Comparison of ENCODE assay signal across 29 cellular contexts in the genomic region with DNA sequence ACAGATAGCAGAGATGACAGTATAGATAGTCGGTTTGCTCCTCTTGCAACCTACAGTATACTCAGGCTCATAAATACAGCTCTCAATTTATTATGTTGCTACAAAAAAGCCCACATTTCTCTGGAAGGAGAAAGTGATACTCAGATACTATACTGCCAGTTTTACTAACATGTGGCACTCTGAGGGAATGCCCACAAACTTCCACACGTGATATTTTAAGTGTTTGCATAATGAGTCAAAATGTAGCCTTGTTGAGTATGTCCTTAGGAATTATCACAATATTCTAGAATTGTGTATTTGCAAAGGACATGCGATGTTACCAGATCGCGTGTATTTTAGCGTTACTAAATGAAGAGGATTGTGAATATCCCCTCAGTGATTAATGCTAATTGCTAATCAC.
DNase-seq lines count a peak whose midpoint lies in the region; ATAC-seq and TF ChIP-seq lines count a peak whose summit lies in the region.
"Had no signal": no experiment of that assay in that cellular context is flagged by ENCODE, and none has a peak within 500 bp of the region (broad histone marks: within the 10 kb centered on the region; RNA-seq: fewer than 3 reads in every experiment).

No MANE protein-coding gene starts in this region.

- intact Hi-C loops in left ventricle myocardium inferior (cut with micrococcal nuclease): no loop called here

- peak; percentile 25; the same call in 2 of the 3 replicates for ATAC-seq in SK-N-SH treated with all-trans-retinoic acid at 6 μM for 48 hours
- no peak for ATAC-seq in omental fat pad (ENCODE audit: low FRiP score)
- ATAC-seq: activated CD8-positive, alpha-beta memory T cell treated with anti-CD3 and anti-CD28 coated beads, Interleukin-2, amount 10 ng/mL, durations not matched to agents 7 days and 5 days; right lobe of liver had no signal

- no peaks in the 10 kb centered on the region for H4K20me1 ChIP-seq in fibroblast of lung (ENCODE audit: control insufficient read depth, extremely low read depth, insufficient read depth, low read length)

- no peaks in the 10 kb centered on the region for H3K4me1 ChIP-seq in fibroblast of lung (ENCODE audit: control insufficient read depth, extremely low read depth, insufficient read depth, low read length)
- no peaks in the 10 kb centered on the region for H3K4me1 ChIP-seq in left ventricle myocardium inferior
- H3K4me1 ChIP-seq: right lobe of liver, upper lobe of left lung had no signal

- H3K27ac ChIP-seq in fibroblast of lung (ENCODE audit: insufficient read depth, low read length): no peak overlapping the region
- H3K27ac ChIP-seq in left ventricle myocardium inferior (replicated peaks): no peak overlapping the region
- H3K27ac ChIP-seq: right lobe of liver, upper lobe of left lung, WERI-Rb-1 had no signal

- no peaks in the 10 kb centered on the region for H3K27me3 Mint-ChIP-seq in HFFc6 (ENCODE audit: insufficient read depth)
- H3K27me3 Mint-ChIP-seq: activated CD4-positive, alpha-beta T cell treated with anti-CD3 and anti-CD28 coated beads, Interleukin-2, amount 10 ng/mL, durations not matched to agents 24 days and 14 days; activated CD8-positive, alpha-beta memory T cell treated with anti-CD3 and anti-CD28 coated beads, Interleukin-2, amount 10 ng/mL, durations not matched to agents 7 days and 5 days; activated naive CD4-positive, alpha-beta T cell treated with anti-CD3 and anti-CD28 coated beads, Interleukin-2, amount 10 ng/mL, durations not matched to agents 7 days and 5 days; CD4-positive, alpha-beta memory T cell had no signal

- H3K9ac ChIP-seq in fibroblast of lung (ENCODE audit: insufficient read depth, low read length): no peak overlapping the region

- peak; percentile 39 for DNase-seq in HFFc6
- DNase-seq in fibroblast of lung (ENCODE audit: low read depth in 2 of 2): peak; percentile 8 to 27
- peak; percentile 6 for DNase-seq in stromal cell of bone marrow (ENCODE audit: low read depth)
- no peak for DNase-seq in MG63
- no peak for DNase-seq in C1 segment of cervical spinal cord (lab: John Stamatoyannopoulos, UW)
- DNase-seq in left ventricle myocardium inferior: no peak
- DNase-seq in omental fat pad (ENCODE audit: low spot score): no peak
- DNase-seq: activated CD4-positive, alpha-beta T cell treated with anti-CD3 and anti-CD28 coated beads, Interleukin-2, amount 10 ng/mL, durations not matched to agents 24 days and 14 days; activated CD8-positive, alpha-beta memory T cell treated with anti-CD3 and anti-CD28 coated beads, Interleukin-2, amount 10 ng/mL, durations not matched to agents 7 days and 5 days; activated naive CD4-positive, alpha-beta T cell treated with anti-CD3 and anti-CD28 coated beads, Interleukin-2, amount 10 ng/mL, durations not matched to agents 7 days and 5 days; CD4-positive, alpha-beta memory T cell; DMS 273 treated with DMSO at 0.1 percent for 48 hours; erythroblast; foreskin melanocyte; GF-D8; GOT3; hypothalamus; KG1; NCI-H1694; NCI-H2171; NCI-H526 treated with DMSO at 0.1 percent for 48 hours; nephron progenitor cell; right lobe of liver; stimulated activated CD8-positive, alpha-beta memory T cell treated with anti-CD3 and anti-CD28 coated beads, Interleukin-4, amount 100 ng/mL, for 48 hours; T-helper 2 cell; upper lobe of left lung; WERI-Rb-1 had no signal

- H3K36me3 Mint-ChIP-seq in HFFc6 (ENCODE audit: low read depth): no peaks in the 10 kb centered on the region
- H3K36me3 Mint-ChIP-seq: activated CD8-positive, alpha-beta memory T cell treated with anti-CD3 and anti-CD28 coated beads, Interleukin-2, amount 10 ng/mL, durations not matched to agents 7 days and 5 days; activated naive CD4-positive, alpha-beta T cell treated with anti-CD3 and anti-CD28 coated beads, Interleukin-2, amount 10 ng/mL, durations not matched to agents 7 days and 5 days; CD4-positive, alpha-beta memory T cell had no signal

- no peak for TF ChIP-seq CTCF in HFFc6 (IDR thresholded peaks at IDR 0.05)
- TF ChIP-seq CTCF in fibroblast of lung (conservative IDR thresholded peaks at IDR 0.05 in 1 of 2, IDR thresholded peaks at IDR 0.05 in 1 of 2; ENCODE audit: low read depth in 1 of 2, low read length in 2 of 2): no peak
- no peak for TF ChIP-seq CTCF in left ventricle myocardium inferior (IDR thresholded peaks at IDR 0.05; ENCODE audit: borderline replicate concordance)
- no peak for TF ChIP-seq CTCF in omental fat pad (IDR thresholded peaks at IDR 0.05)

- peak overlapping the region; percentile 51; the same call in 1 of the 2 replicates for H3K27ac Mint-ChIP-seq in HFFc6
- H3K27ac Mint-ChIP-seq: activated CD4-positive, alpha-beta T cell treated with anti-CD3 and anti-CD28 coated beads, Interleukin-2, amount 10 ng/mL, durations not matched to agents 24 days and 14 days; activated CD8-positive, alpha-beta memory T cell treated with anti-CD3 and anti-CD28 coated beads, Interleukin-2, amount 10 ng/mL, durations not matched to agents 7 days and 5 days; activated naive CD4-positive, alpha-beta T cell treated with anti-CD3 and anti-CD28 coated beads, Interleukin-2, amount 10 ng/mL, durations not matched to agents 7 days and 5 days; activated T-helper 1 cell treated with anti-CD3 and anti-CD28 coated beads, Interleukin-12 subunit alpha, Interleukin-12 subunit beta, Interleukin-2, Interleukin-4 antibody, amounts not matched to agents 30 ng/mL and 10 ng/mL and 1 ng/mL, durations not matched to agents 14 hours and 24 hours and 36 hours; CD4-positive, alpha-beta memory T cell; nephron progenitor cell had no signal

- H3K36me3 ChIP-seq in fibroblast of lung (ENCODE audit: control insufficient read depth, insufficient read depth, low read length): no peaks in the 10 kb centered on the region
- H3K36me3 ChIP-seq in MG63: no peaks in the 10 kb centered on the region
- no peaks in the 10 kb centered on the region for H3K36me3 ChIP-seq in left ventricle myocardium inferior
- H3K36me3 ChIP-seq: right lobe of liver, upper lobe of left lung, WERI-Rb-1 had no signal

- H3K9me3 ChIP-seq in fibroblast of lung (ENCODE audit: control insufficient read depth, insufficient read depth, low read depth, low read length) (no peaks in the 10 kb centered on the region), MG63 (no peaks in the 10 kb centered on the region), left ventricle myocardium inferior (replicated peaks) (no peaks in the 10 kb centered on the region)
- H3K9me3 ChIP-seq: right lobe of liver, upper lobe of left lung had no signal

- H3K4me3 Mint-ChIP-seq in HFFc6: peak overlapping the region; percentile 55; the same call in 1 of the 2 replicates
- H3K4me3 Mint-ChIP-seq: activated CD4-positive, alpha-beta T cell treated with anti-CD3 and anti-CD28 coated beads, Interleukin-2, amount 10 ng/mL, durations not matched to agents 24 days and 14 days; activated CD8-positive, alpha-beta memory T cell treated with anti-CD3 and anti-CD28 coated beads, Interleukin-2, amount 10 ng/mL, durations not matched to agents 7 days and 5 days; activated naive CD4-positive, alpha-beta T cell treated with anti-CD3 and anti-CD28 coated beads, Interleukin-2, amount 10 ng/mL, durations not matched to agents 7 days and 5 days; activated T-helper 1 cell treated with anti-CD3 and anti-CD28 coated beads, Interleukin-12 subunit alpha, Interleukin-12 subunit beta, Interleukin-2, Interleukin-4 antibody, amounts not matched to agents 30 ng/mL and 10 ng/mL and 1 ng/mL, durations not matched to agents 14 hours and 24 hours and 36 hours; CD4-positive, alpha-beta memory T cell; nephron progenitor cell had no signal

- no peaks in the 10 kb centered on the region for H3K9me3 Mint-ChIP-seq in HFFc6
- H3K9me3 Mint-ChIP-seq: activated CD4-positive, alpha-beta T cell treated with anti-CD3 and anti-CD28 coated beads, Interleukin-2, amount 10 ng/mL, durations not matched to agents 24 days and 14 days; activated T-helper 1 cell treated with anti-CD3 and anti-CD28 coated beads, Interleukin-12 subunit alpha, Interleukin-12 subunit beta, Interleukin-2, Interleukin-4 antibody, amounts not matched to agents 30 ng/mL and 10 ng/mL and 1 ng/mL, durations not matched to agents 14 hours and 24 hours and 36 hours; nephron progenitor cell had no signal

- H3K79me2 ChIP-seq in fibroblast of lung (ENCODE audit: control insufficient read depth, insufficient read depth, low read length): no peaks in the 10 kb centered on the region

- H2AFZ ChIP-seq in fibroblast of lung (ENCODE audit: low read length): no peak overlapping the region

- peaks cover 57% of the 10 kb centered on the region for H3K4me1 Mint-ChIP-seq in HFFc6 (ENCODE audit: low read depth)
- H3K4me1 Mint-ChIP-seq: activated CD4-positive, alpha-beta T cell treated with anti-CD3 and anti-CD28 coated beads, Interleukin-2, amount 10 ng/mL, durations not matched to agents 24 days and 14 days; activated CD8-positive, alpha-beta memory T cell treated with anti-CD3 and anti-CD28 coated beads, Interleukin-2, amount 10 ng/mL, durations not matched to agents 7 days and 5 days; activated naive CD4-positive, alpha-beta T cell treated with anti-CD3 and anti-CD28 coated beads, Interleukin-2, amount 10 ng/mL, durations not matched to agents 7 days and 5 days; CD4-positive, alpha-beta memory T cell had no signal

- H3K4me3 ChIP-seq in fibroblast of lung (replicated peaks in 1 of 4; ENCODE audit: control extremely low read depth in 1 of 4, insufficient read depth in 1 of 4, low read depth in 3 of 4, low read length in 4 of 4): no peak overlapping the region
- no peak overlapping the region for H3K4me3 ChIP-seq in MG63
- H3K4me3 ChIP-seq in left ventricle myocardium inferior: no peak overlapping the region
- H3K4me3 ChIP-seq: right lobe of liver, upper lobe of left lung had no signal

- no peak overlapping the region for H3K4me2 ChIP-seq in fibroblast of lung (ENCODE audit: extremely low read depth, insufficient read depth, low read length)

- H3K27me3 ChIP-seq in fibroblast of lung (ENCODE audit: control insufficient read depth, insufficient read depth, low read length) (no peaks in the 10 kb centered on the region), MG63 (no peaks in the 10 kb centered on the region), left ventricle myocardium inferior (ENCODE audit: low read depth) (no peaks in the 10 kb centered on the region)
- H3K27me3 ChIP-seq: upper lobe of left lung had no signal

TF ChIP-seq in SK-N-SH treated with all-trans-retinoic acid at 6 μM for 48 hours, 23 proteins besides CTCF, POLR2A, EP300 and RAD21 (continues in another document):
- TF ChIP-seq ZC3H10 (CRISPR knock-in tag; IDR thresholded peaks at IDR 0.05): no peak

Comparison
In these comparisons a context has a peak if more than half of its experiments do, and no peak if none do; other contexts are left out.
1. DNase-seq: peak in HFFc6 (single experiment), fibroblast of lung (2 of 2) and stromal cell of bone marrow (single experiment); none in MG63 (single experiment), C1 segment of cervical spinal cord (0 of 14), left ventricle myocardium inferior (single experiment) and omental fat pad (single experiment).